12 cellular contexts compared by ENCODE assay signal in genomic region chr3:33318709-33319380, GRCh38. TPM values are rescaled to one million over a fixed set of nuclear protein-coding genes. Genes with fewer than 3 reads are reported as not detected.
DNase-seq lines count a peak whose midpoint lies in the region; ATAC-seq and TF ChIP-seq lines count a peak whose summit lies in the region.
"Had no signal": no experiment of that assay in that cellular context is flagged by ENCODE, and none has a peak within 500 bp of the region (broad histone marks: within the 10 kb centered on the region; RNA-seq: fewer than 3 reads in every experiment).

No MANE protein-coding gene starts in this region.

- H3K4me3 Mint-ChIP-seq in GM23338 (peak overlapping the region; percentile 31; the same call in 1 of the 3 replicates), neural crest cell (no peak overlapping the region)
- H3K4me3 Mint-ChIP-seq: natural killer cell had no signal

- H3K27ac Mint-ChIP-seq in GM23338 (no peak overlapping the region), neural crest cell (ENCODE audit: unreplicated experiment) (no peak overlapping the region)
- H3K27ac Mint-ChIP-seq: natural killer cell had no signal

- H3K27me3 ChIP-seq in GM23338 (ENCODE audit: insufficient read depth): no peaks in the 10 kb centered on the region

- H3K9me2 ChIP-seq in GM23338 (ENCODE audit: insufficient read depth): no peaks in the 10 kb centered on the region

- no peaks in the 10 kb centered on the region for H3K79me2 ChIP-seq in GM23338 (replicated peaks; ENCODE audit: insufficient read depth)

- H3K27me3 Mint-ChIP-seq in GM23338 (ENCODE audit: insufficient read depth, low read depth, poor library complexity): no peaks in the 10 kb centered on the region
- no peaks in the 10 kb centered on the region for H3K27me3 Mint-ChIP-seq in neural crest cell (ENCODE audit: low read depth)

- peaks cover 19% of the 10 kb centered on the region for H3K4me1 Mint-ChIP-seq in GM23338
- peaks cover 12% of the 10 kb centered on the region for H3K4me1 Mint-ChIP-seq in neural crest cell

- no peaks in the 10 kb centered on the region for H3K36me3 ChIP-seq in GM23338 (ENCODE audit: insufficient read depth)

- H2AFZ ChIP-seq in GM23338: no peak overlapping the region

- DNase-seq in GM23338 (ENCODE audit: low spot score) (peak; percentile 39), NCI-H2227 (lab: John Stamatoyannopoulos, UW; ENCODE audit: unreplicated experiment) (peak; percentile 20), cardiac fibroblast (ENCODE audit: low read depth in 2 of 2) (peak; percentile 11 to 28), neural crest cell (ENCODE audit: low read depth, low spot score) (no peak), retina (no peak)
- DNase-seq: activated CD4-positive, alpha-beta T cell treated with anti-CD3 and anti-CD28 coated beads for 1 hour; DMS53; natural killer cell; SHP77; small intestine had no signal

- H3K4me2 ChIP-seq in GM23338: no peak overlapping the region

- H3K9me3 Mint-ChIP-seq in GM23338 (no peaks in the 10 kb centered on the region), neural crest cell (peaks cover 3% of the 10 kb centered on the region)
- H3K9me3 Mint-ChIP-seq: natural killer cell had no signal

- H4K20me1 ChIP-seq in GM23338 (replicated peaks; ENCODE audit: insufficient read depth): no peaks in the 10 kb centered on the region

- H3K27ac ChIP-seq in GM23338 (ENCODE audit: low read depth): no peak overlapping the region

- peaks cover 10% of the 10 kb centered on the region; the same call in 1 of the 2 replicates for H3K4me1 ChIP-seq in GM23338 (ENCODE audit: insufficient read depth)

- ATAC-seq in GM23338 (peak; percentile 79), HG03159 (IDR thresholded peaks at IDR 0.05; ENCODE audit: unreplicated experiment) (no peak), HG02588 (IDR thresholded peaks at IDR 0.05; ENCODE audit: unreplicated experiment) (no peak)
- ATAC-seq: natural killer cell had no signal

- H3K4me3 ChIP-seq in GM23338 (no peak overlapping the region), cardiac fibroblast (replicated peaks in 1 of 2; ENCODE audit: low read depth in 2 of 2, low read length in 2 of 2) (no peak overlapping the region)

- TF ChIP-seq CTCF in GM23338 (conservative IDR thresholded peaks at IDR 0.05; ENCODE audit: low read depth in 2 of 2) (peak; percentile 49 to 54), cardiac fibroblast (IDR thresholded peaks at IDR 0.05; ENCODE audit: low read depth, low read length) (peak; percentile 15), neural crest cell (conservative IDR thresholded peaks at IDR 0.05) (peak; percentile 36)

- H3F3A ChIP-seq in GM23338 (replicated peaks; ENCODE audit: low read depth): no peaks in the 10 kb centered on the region

- H3K36me3 Mint-ChIP-seq in GM23338 (ENCODE audit: low read depth) (no peaks in the 10 kb centered on the region), neural crest cell (ENCODE audit: low read depth) (peaks cover 12% of the 10 kb centered on the region)
- H3K36me3 Mint-ChIP-seq: natural killer cell had no signal

TF ChIP-seq in GM23338, 12 proteins besides CTCF, POLR2A, EP300 and RAD21:
- TF ChIP-seq REST (IDR thresholded peaks at IDR 0.05; ENCODE audit: unreplicated experiment): no peak
- no peak for TF ChIP-seq POLR2AphosphoS5 (IDR thresholded peaks at IDR 0.05; ENCODE audit: low read depth)

RNA-seq across cellular contexts. Expression of gene FBXL2, which starts 41.6 kb away (rescaled TPM):
- 4.4 and 5.7 TPM in 2 replicates for total RNA-seq in GM23338 (2014; rRNA removed; shearing (Covaris generic))
- 2.1 and 2.8 TPM in 2 replicates for polyA plus RNA-seq in GM23338 (2016; fragmentation: Nextera tagmentation; extraction: Ambion mirVana)
- total RNA-seq in neural crest cell: 8.8 and 11.4 TPM in 2 replicates
- total RNA-seq: natural killer cell had no signal

Comparison
In these comparisons a context has a peak if more than half of its experiments do, and no peak if none do; other contexts are left out.
1. DNase-seq: peak in GM23338 (single experiment), NCI-H2227 (single experiment) and cardiac fibroblast (2 of 2); none in neural crest cell (single experiment) and retina (single experiment).
2. Peak in every context shown above with its lines, with median percentiles within 50 percentile points of each other: CTCF ChIP-seq.